8 cellular contexts compared by ENCODE assay signal in genomic region chr11:66418168-66418985, GRCh38. TPM values are rescaled to one million over a fixed set of nuclear protein-coding genes. Genes with fewer than 3 reads are reported as not detected.
DNase-seq lines count a peak whose midpoint lies in the region; ATAC-seq and TF ChIP-seq lines count a peak whose summit lies in the region.

No MANE protein-coding gene starts in this region.

- H3K9me3 ChIP-seq in neuronal stem cell (replicated peaks in 1 of 2; ENCODE audit: control insufficient read depth in 2 of 2, insufficient read depth in 1 of 2, low read depth in 1 of 2, low read length in 2 of 2) (no peaks in the 10 kb centered on the region), suprapubic skin (no peaks in the 10 kb centered on the region)

- H2AK5ac ChIP-seq in neuronal stem cell (ENCODE audit: low read depth, low read length): no peak overlapping the region

- H3K27me3 Mint-ChIP-seq in Calu3 (ENCODE audit: unreplicated experiment): peaks cover 77% of the 10 kb centered on the region
- peaks cover 41% of the 10 kb centered on the region for H3K27me3 Mint-ChIP-seq in activated T-helper 17 cell treated with anti-CD3 and anti-CD28 coated beads, Interleukin-2, amount 50 U/mL, for 72 hours

- no CpG with 5 or more reads among the region's 16 CpGs for WGBS in neuronal stem cell (ENCODE audit: extremely low coverage in 2 of 2, insufficient read length in 2 of 2, insufficient replicate concordance in 1 of 2), 2 donors
- WGBS in suprapubic skin: 12% methylated on average over 16 of the region's 16 CpGs

- no peak overlapping the region for H2BK120ac ChIP-seq in neuronal stem cell (ENCODE audit: low read depth, low read length)

- no TSS peak for BruUV-seq in Calu3 (replicated peaks; lab: Mats Ljungman, UMichigan)

- H2BK15ac ChIP-seq in neuronal stem cell (ENCODE audit: low read length): no peak overlapping the region

- no peak overlapping the region for H2AFZ ChIP-seq in neuronal stem cell (ENCODE audit: low read length)

- TF ChIP-seq POLR2A in suprapubic skin (IDR thresholded peaks at IDR 0.05): no peak

- POLR2A ChIA-PET in RWPE1 (lab: Yijun Ruan, JAX; ENCODE audit: low non-redundant PET): interaction anchor here (0.6 kb wide), 2 partner anchors 48 to 424 kb away, joined by 3 to 4 read pairs; partner anchors contain the start of gene PELI3

- no peak overlapping the region for H3K27ac ChIP-seq in RWPE1
- H3K27ac ChIP-seq in neuronal stem cell (replicated peaks; ENCODE audit: low read length): no peak overlapping the region
- no peak overlapping the region for H3K27ac ChIP-seq in suprapubic skin

- H3K27ac Mint-ChIP-seq in Calu3 (ENCODE audit: unreplicated experiment): no peak overlapping the region
- H3K27ac Mint-ChIP-seq in activated T-helper 17 cell treated with anti-CD3 and anti-CD28 coated beads, Interleukin-2, amount 50 U/mL, for 72 hours: no peak overlapping the region

- peaks cover 5 to 12% of the 10 kb centered on the region in 2 donors for H3K36me3 ChIP-seq in neuronal stem cell (replicated peaks in 1 of 2; ENCODE audit: control insufficient read depth in 2 of 2, insufficient read depth in 2 of 2, low read length in 2 of 2)
- no peaks in the 10 kb centered on the region for H3K36me3 ChIP-seq in suprapubic skin

- no peak for TF ChIP-seq EP300 in suprapubic skin (IDR thresholded peaks at IDR 0.05)

- H3K9ac ChIP-seq in neuronal stem cell (ENCODE audit: low read depth, low read length, poor library complexity): no peak overlapping the region

- H3K9me3 Mint-ChIP-seq in Calu3 (ENCODE audit: low read depth, unreplicated experiment): no peaks in the 10 kb centered on the region
- no peaks in the 10 kb centered on the region for H3K9me3 Mint-ChIP-seq in activated T-helper 17 cell treated with anti-CD3 and anti-CD28 coated beads, Interleukin-2, amount 50 U/mL, for 72 hours

- no peak overlapping the region for H2BK12ac ChIP-seq in neuronal stem cell (ENCODE audit: low read length)

- H3K4me1 ChIP-seq in neuronal stem cell (ENCODE audit: control insufficient read depth in 2 of 2, insufficient read depth in 1 of 2, low read depth in 1 of 2, low read length in 2 of 2) (peaks cover 5 to 33% of the 10 kb centered on the region in 2 donors), suprapubic skin (peaks cover 14% of the 10 kb centered on the region)

- no peak overlapping the region for H4K8ac ChIP-seq in neuronal stem cell (ENCODE audit: low read depth, low read length)

- no peak overlapping the region for H2BK5ac ChIP-seq in neuronal stem cell (ENCODE audit: low read length)

- no peak overlapping the region for H3K4me3 Mint-ChIP-seq in Calu3 (ENCODE audit: low read depth, unreplicated experiment)
- peak overlapping the region; percentile 63 for H3K4me3 Mint-ChIP-seq in activated T-helper 17 cell treated with anti-CD3 and anti-CD28 coated beads, Interleukin-2, amount 50 U/mL, for 72 hours

- TF ChIP-seq CTCF in Calu3 (IDR thresholded peaks at IDR 0.05; ENCODE audit: unreplicated experiment) (peak; percentile 66), RWPE1 (conservative IDR thresholded peaks at IDR 0.05; ENCODE audit: low read depth) (no peak; the same call in 1 of the 2 replicates), fibroblast of mammary gland (conservative IDR thresholded peaks at IDR 0.05; ENCODE audit: control insufficient read depth, insufficient read depth, low read depth, low read length) (peak; percentile 54), suprapubic skin (IDR thresholded peaks at IDR 0.05) (peak; percentile 6 to 22)

- ATAC-seq in activated T-helper 17 cell treated with anti-CD3 and anti-CD28 coated beads, Interleukin-2, amount 50 U/mL, for 72 hours (replicated peaks): peak; percentile 94
- ATAC-seq in HG03521 (IDR thresholded peaks at IDR 0.05; ENCODE audit: unreplicated experiment): no peak

- H3K36me3 Mint-ChIP-seq in Calu3 (ENCODE audit: insufficient read depth, unreplicated experiment): peaks cover 12% of the 10 kb centered on the region
- no peaks in the 10 kb centered on the region for H3K36me3 Mint-ChIP-seq in activated T-helper 17 cell treated with anti-CD3 and anti-CD28 coated beads, Interleukin-2, amount 50 U/mL, for 72 hours (ENCODE audit: low read depth)

- no peak overlapping the region for H4K91ac ChIP-seq in neuronal stem cell (ENCODE audit: low read depth, low read length, poor library complexity)

- no peak overlapping the region for H3K4me3 ChIP-seq in fibroblast of mammary gland (ENCODE audit: control insufficient read depth, low read depth, low read length)
- no peak overlapping the region for H3K4me3 ChIP-seq in neuronal stem cell (ENCODE audit: low read length in 2 of 2)
- H3K4me3 ChIP-seq in suprapubic skin: no peak overlapping the region

- H3K4me2 ChIP-seq in neuronal stem cell (ENCODE audit: insufficient read depth, low read length, poor library complexity, severe bottlenecking): no peak overlapping the region

- DNase-seq in Calu3 (peak; percentile 77), HuH-7.5 (ENCODE audit: low spot score) (peak; percentile 99), RWPE1 (ENCODE audit: low spot score) (peak; percentile 97), fibroblast of mammary gland (ENCODE audit: low read depth) (peak; percentile 94), neuronal stem cell (ENCODE audit: low spot score) (peak; percentile 91), suprapubic skin (ENCODE audit: low spot score in 2 of 2) (no peak)

- no peak overlapping the region for H3K4ac ChIP-seq in neuronal stem cell (ENCODE audit: low read length)

- CTCF ChIA-PET in Calu3 (lab: Charles Lee) (interaction anchor here (0.6 to 1.3 kb wide), 9 partner anchors 10 to 310 kb away, joined by 3 to 16 read pairs (median 5); partner anchors contain the start of genes DPP3, MRPL11, PELI3 and RBM4B), RWPE1 (lab: Yijun Ruan, JAX) (interaction anchor here (0.6 to 1.7 kb wide), 15 partner anchors 9 to 919 kb away, joined by 3 to 11 read pairs (median 4); partner anchors contain the start of genes MRPL11 and RBM4B)

- H3K27me3 ChIP-seq in neuronal stem cell (ENCODE audit: control insufficient read depth in 3 of 3, insufficient read depth in 3 of 3, low read depth in 1 of 3, low read length in 3 of 3) (peaks cover 12 to 26% (median 13%) of the 10 kb centered on the region in 3 experiments), suprapubic skin (peaks cover 52% of the 10 kb centered on the region)

- H3K79me1 ChIP-seq in neuronal stem cell (ENCODE audit: low read depth, low read length): no peaks in the 10 kb centered on the region

- no peak overlapping the region for H3K18ac ChIP-seq in neuronal stem cell (ENCODE audit: low read length)

- H3K4me1 Mint-ChIP-seq in Calu3 (ENCODE audit: low read depth, unreplicated experiment): peaks cover 21% of the 10 kb centered on the region
- H3K4me1 Mint-ChIP-seq in activated T-helper 17 cell treated with anti-CD3 and anti-CD28 coated beads, Interleukin-2, amount 50 U/mL, for 72 hours: peaks cover 27% of the 10 kb centered on the region

- H3K14ac ChIP-seq in neuronal stem cell (ENCODE audit: low read length): no peak overlapping the region

- H3K23ac ChIP-seq in neuronal stem cell (ENCODE audit: low read depth, low read length, poor library complexity): no peak overlapping the region

- intact Hi-C loops in Calu3 (cut with micrococcal nuclease; ENCODE audit: unreplicated experiment): no loop called here

RNA-seq across cellular contexts. Expression of gene NPAS4, which starts 2.5 kb away (rescaled TPM):
- not detected in 2 replicates for total RNA-seq in Calu3 (2022)
- total RNA-seq in activated T-helper 17 cell treated with anti-CD3 and anti-CD28 coated beads, Interleukin-2, amount 50 U/mL, for 72 hours: under 1 TPM; 0.21 to 0.28 TPM
- polyA plus RNA-seq in neuronal stem cell (2013, experiment 1 of 2): 0.74 TPM
- polyA plus RNA-seq in neuronal stem cell (2013, experiment 2 of 2): 0.62 TPM
- total RNA-seq in suprapubic skin: not detected

RNA-seq across cellular contexts. Expression of gene MRPL11, which starts 20.3 kb away (rescaled TPM):
- total RNA-seq in Calu3 (2022): 76.1 and 79.6 TPM in 2 replicates
- 100 to 1,000 TPM in 1 of 2 donors, 10 to 100 TPM in 1; 56.1 to 131 TPM for total RNA-seq in activated T-helper 17 cell treated with anti-CD3 and anti-CD28 coated beads, Interleukin-2, amount 50 U/mL, for 72 hours
- 108 TPM for polyA plus RNA-seq in neuronal stem cell (2013, experiment 1 of 2)
- polyA plus RNA-seq in neuronal stem cell (2013, experiment 2 of 2): 108 TPM
- 10 to 100 TPM; 22.0 to 42.0 (median 28.0) TPM for total RNA-seq in suprapubic skin

RNA-seq across cellular contexts. Expression of gene SLC29A2, which starts 46.8 kb away (rescaled TPM):
- total RNA-seq in Calu3 (2022) (37.7 and 40.4 TPM in 2 replicates), suprapubic skin (1 to 10 TPM; 2.2 to 4.7 (median 3.9) TPM)
- total RNA-seq in activated T-helper 17 cell treated with anti-CD3 and anti-CD28 coated beads, Interleukin-2, amount 50 U/mL, for 72 hours: 1 to 10 TPM; 7.6 to 9.1 TPM
- polyA plus RNA-seq in neuronal stem cell (2013, experiment 1 of 2): 36.9 TPM
- 36.4 TPM for polyA plus RNA-seq in neuronal stem cell (2013, experiment 2 of 2)

RNA-seq across cellular contexts. Expression of gene PELI3, which starts 48.3 kb away (rescaled TPM):
- 7.6 and 8.1 TPM in 2 replicates for total RNA-seq in Calu3 (2022)
- total RNA-seq in activated T-helper 17 cell treated with anti-CD3 and anti-CD28 coated beads, Interleukin-2, amount 50 U/mL, for 72 hours: 10 to 100 TPM in 1 of 2 donors, 1 to 10 TPM in 1; 8.1 to 17.5 TPM
- polyA plus RNA-seq in neuronal stem cell (2013, experiment 1 of 2): 6.4 TPM
- 6.3 TPM for polyA plus RNA-seq in neuronal stem cell (2013, experiment 2 of 2)
- total RNA-seq in suprapubic skin: 10 to 100 TPM; 19.0 to 23.4 (median 20.5) TPM

Comparison
In these comparisons a context has a peak if more than half of its experiments do, and no peak if none do; other contexts are left out.
1. DNase-seq: peak in Calu3 (single experiment), HuH-7.5 (single experiment), RWPE1 (single experiment), fibroblast of mammary gland (single experiment) and neuronal stem cell (single experiment); none in suprapubic skin (0 of 2).